14 cellular contexts compared by ENCODE assay signal in the genomic region with DNA sequence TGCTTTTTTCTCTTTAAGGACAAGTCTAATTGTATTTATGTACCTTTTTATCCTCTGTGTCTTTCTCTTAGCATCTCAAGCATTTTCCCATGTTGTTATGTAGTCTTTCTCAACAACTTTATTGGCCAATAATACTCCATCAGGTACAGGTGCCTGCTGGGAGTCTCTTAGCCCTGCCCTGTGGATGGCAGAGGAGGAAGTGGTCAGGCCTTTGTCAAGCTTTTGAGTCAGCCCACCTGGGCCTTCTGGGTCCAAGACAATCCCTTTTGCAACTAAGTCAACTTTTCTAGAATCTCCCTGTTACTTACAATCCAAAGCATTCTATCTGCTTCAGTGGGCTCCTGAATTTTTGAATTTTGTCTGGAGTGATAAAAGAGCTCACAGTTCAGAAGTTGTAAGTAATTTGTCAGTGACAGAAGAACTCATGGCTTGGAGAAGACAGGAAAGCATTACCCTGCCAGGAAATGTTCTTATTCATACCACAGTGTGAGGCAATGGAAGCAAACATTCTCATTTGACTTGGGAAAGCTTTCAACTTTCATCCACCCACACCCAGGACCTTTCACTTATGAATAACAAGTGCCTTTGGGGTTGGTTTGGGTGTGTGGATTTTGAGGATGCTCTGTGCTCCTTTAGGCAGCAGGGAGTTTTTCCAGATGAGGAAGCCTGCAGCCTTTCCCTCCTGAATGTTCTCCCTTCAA.
DNase-seq lines count a peak whose midpoint lies in the region; ATAC-seq and TF ChIP-seq lines count a peak whose summit lies in the region.
"Had no signal": no experiment of that assay in that cellular context is flagged by ENCODE, and none has a peak within 500 bp of the region (broad histone marks: within the 10 kb centered on the region; RNA-seq: fewer than 3 reads in every experiment).

No MANE protein-coding gene starts in this region.

- no peaks in the 10 kb centered on the region for H3K36me3 ChIP-seq in heart right ventricle
- H3K36me3 ChIP-seq in suprapubic skin: no peaks in the 10 kb centered on the region
- H3K36me3 ChIP-seq: spleen had no signal

- ATAC-seq in heart right ventricle (peak; percentile 26 to 87 (median 74)), GM18511 (IDR thresholded peaks at IDR 0.05; ENCODE audit: unreplicated experiment) (no peak)
- ATAC-seq in activated CD4-positive, CD25-positive, alpha-beta regulatory T cell treated with anti-CD3 and anti-CD28 coated beads, Interleukin-2, amount 50 U/mL, for 24 hours: no peak

- peaks cover 0 to 29% (median 24%) of the 10 kb centered on the region in 9 donors for H3K4me1 ChIP-seq in heart right ventricle
- H3K4me1 ChIP-seq in suprapubic skin: peaks cover 14% of the 10 kb centered on the region

- H3K9me3 ChIP-seq in heart right ventricle (peaks cover 0 to 5% (median 0%) of the 10 kb centered on the region in 11 donors), suprapubic skin (no peaks in the 10 kb centered on the region)
- H3K9me3 ChIP-seq: spleen had no signal

- H3K27ac ChIP-seq in heart right ventricle (peak overlapping the region in 7 of 10 donors; percentile 4 to 64 (median 32)), suprapubic skin (no peak overlapping the region)
- H3K27ac ChIP-seq: VCaP had no signal

- H3K4me3 ChIP-seq in heart right ventricle (no peak overlapping the region), suprapubic skin (no peak overlapping the region)
- H3K4me3 ChIP-seq: spleen had no signal

- H3K27me3 ChIP-seq in heart right ventricle: no peaks in the 10 kb centered on the region
- H3K27me3 ChIP-seq in suprapubic skin: no peaks in the 10 kb centered on the region

- DNase-seq in activated CD8-positive, alpha-beta memory T cell treated with anti-CD3 and anti-CD28 coated beads for 24 hours: peak; percentile 26
- DNase-seq in activated CD8-positive, alpha-beta memory T cell treated with anti-CD3 and anti-CD28 coated beads, Interleukin-2, amount 50 U/mL, for 4 hours: no peak
- DNase-seq in astrocyte of the hippocampus (ENCODE audit: low read depth, low spot score) (peak; percentile 70), heart right ventricle (no peak), suprapubic skin (ENCODE audit: low spot score in 2 of 2) (no peak), COR-L47 (lab: John Stamatoyannopoulos, UW) (no peak)
- DNase-seq: Karpas-422, naive B cell, NCI-H2227 treated with DMSO at 0.1 percent for 48 hours, SHP77, spleen had no signal

- no peak for TF ChIP-seq POLR2A in suprapubic skin (IDR thresholded peaks at IDR 0.05)

- intact Hi-C loops in heart right ventricle (cut with DNase I): no loop called here

- TF ChIP-seq EP300 in suprapubic skin (IDR thresholded peaks at IDR 0.05): peak; percentile 7

- no peak for TF ChIP-seq CTCF in heart right ventricle (IDR thresholded peaks at IDR 0.05)
- TF ChIP-seq CTCF in suprapubic skin (IDR thresholded peaks at IDR 0.05): no peak

Comparison
In these comparisons a context has a peak if more than half of its experiments do, and no peak if none do; other contexts are left out.
1. DNase-seq: peak in activated CD8-positive, alpha-beta memory T cell treated with anti-CD3 and anti-CD28 coated beads for 24 hours (single experiment) and astrocyte of the hippocampus (single experiment); none in activated CD8-positive, alpha-beta memory T cell treated with anti-CD3 and anti-CD28 coated beads, Interleukin-2, amount 50 U/mL, for 4 hours (single experiment), heart right ventricle (0 of 2), suprapubic skin (0 of 2) and COR-L47 (single experiment).
2. ATAC-seq: peak in heart right ventricle (8 of 8); none in activated CD4-positive, CD25-positive, alpha-beta regulatory T cell treated with anti-CD3 and anti-CD28 coated beads, Interleukin-2, amount 50 U/mL, for 24 hours (0 of 2) and GM18511 (single experiment).